ENCODE assay signal across 1 cellular context in genomic region chr6:150579611-150580010, GRCh38.
TF ChIP-seq lines count a peak whose summit lies in the region.

No MANE protein-coding gene starts in this region.

TF ChIP-seq in GM23338, 12 proteins besides CTCF, POLR2A, EP300 and RAD21 (continued from another document):
- TF ChIP-seq REST (IDR thresholded peaks at IDR 0.05; ENCODE audit: unreplicated experiment) (no peak), EZH2 (IDR thresholded peaks at IDR 0.05; ENCODE audit: low read depth, unreplicated experiment) (no peak), CREB1 (CRISPR knock-in tag; IDR thresholded peaks at IDR 0.05; ENCODE audit: low read depth) (no peak), POLR2AphosphoS5 (IDR thresholded peaks at IDR 0.05; ENCODE audit: low read depth) (no peak), ZNF114 (CRISPR knock-in tag; IDR thresholded peaks at IDR 0.05) (no peak), ETS1 (IDR thresholded peaks at IDR 0.05) (no peak), JUNB (IDR thresholded peaks at IDR 0.05; ENCODE audit: unreplicated experiment) (no peak), NANOG (IDR thresholded peaks at IDR 0.05; ENCODE audit: borderline replicate concordance) (no peak)
